1 cellular context compared by ENCODE assay signal in the genomic region with DNA sequence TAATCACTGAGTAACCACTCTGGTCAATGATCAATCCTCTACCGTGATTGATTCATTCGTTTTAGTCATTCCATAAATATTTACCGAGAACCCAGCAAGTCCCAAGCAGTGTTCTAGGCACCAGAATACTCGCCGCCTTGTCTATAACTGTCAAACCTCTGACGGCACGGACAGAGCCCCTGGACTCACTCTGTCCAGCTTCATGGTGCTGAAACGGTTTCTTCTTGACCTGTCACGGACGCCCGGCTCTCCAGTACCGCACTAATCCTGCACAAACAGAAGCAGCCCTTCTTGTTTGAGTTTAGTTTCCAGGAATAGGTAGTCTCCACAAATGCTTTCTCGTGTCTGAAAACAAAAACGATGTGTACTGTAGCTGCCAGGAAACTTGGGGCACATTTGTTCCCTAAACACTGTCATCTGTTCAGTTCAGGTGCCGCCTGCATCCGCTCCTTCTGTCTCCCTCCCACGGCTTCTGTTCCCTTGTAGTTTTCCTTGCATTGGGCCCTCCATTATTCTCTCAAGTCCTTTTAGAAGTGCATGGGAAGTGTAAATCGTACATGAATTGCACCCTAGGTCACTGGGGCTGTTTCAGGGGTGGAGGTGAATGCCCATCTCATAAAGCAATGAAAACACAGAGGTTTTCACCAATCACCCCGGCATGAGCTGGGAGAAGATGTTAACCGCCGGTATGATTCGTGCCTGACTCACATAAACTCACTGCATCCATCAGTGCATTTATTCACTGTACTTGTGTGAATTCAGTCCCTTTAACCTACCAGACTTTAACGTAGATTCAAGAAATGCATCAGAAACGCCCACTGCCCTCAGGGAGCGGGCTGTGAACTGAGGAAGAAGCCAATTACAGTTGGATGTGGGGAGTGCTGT.
TF ChIP-seq lines count a peak whose summit lies in the region.

No MANE protein-coding gene starts in this region.

TF ChIP-seq in HEK293, 187 proteins besides CTCF, POLR2A, EP300 and RAD21:
- TF ChIP-seq, protein P1, sequence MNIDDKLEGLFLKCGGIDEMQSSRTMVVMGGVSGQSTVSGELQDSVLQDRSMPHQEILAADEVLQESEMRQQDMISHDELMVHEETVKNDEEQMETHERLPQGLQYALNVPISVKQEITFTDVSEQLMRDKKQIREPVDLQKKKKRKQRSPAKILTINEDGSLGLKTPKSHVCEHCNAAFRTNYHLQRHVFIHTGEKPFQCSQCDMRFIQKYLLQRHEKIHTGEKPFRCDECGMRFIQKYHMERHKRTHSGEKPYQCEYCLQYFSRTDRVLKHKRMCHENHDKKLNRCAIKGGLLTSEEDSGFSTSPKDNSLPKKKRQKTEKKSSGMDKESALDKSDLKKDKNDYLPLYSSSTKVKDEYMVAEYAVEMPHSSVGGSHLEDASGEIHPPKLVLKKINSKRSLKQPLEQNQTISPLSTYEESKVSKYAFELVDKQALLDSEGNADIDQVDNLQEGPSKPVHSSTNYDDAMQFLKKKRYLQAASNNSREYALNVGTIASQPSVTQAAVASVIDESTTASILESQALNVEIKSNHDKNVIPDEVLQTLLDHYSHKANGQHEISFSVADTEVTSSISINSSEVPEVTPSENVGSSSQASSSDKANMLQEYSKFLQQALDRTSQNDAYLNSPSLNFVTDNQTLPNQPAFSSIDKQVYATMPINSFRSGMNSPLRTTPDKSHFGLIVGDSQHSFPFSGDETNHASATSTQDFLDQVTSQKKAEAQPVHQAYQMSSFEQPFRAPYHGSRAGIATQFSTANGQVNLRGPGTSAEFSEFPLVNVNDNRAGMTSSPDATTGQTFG (tag by site-specific recombination; IDR thresholded peaks at IDR 0.05; ENCODE audit: borderline replicate concordance): no peak
- TF ChIP-seq ZNF184 (tag by site-specific recombination; IDR thresholded peaks at IDR 0.05) (no peak), SCRT1 (tag by site-specific recombination; IDR thresholded peaks at IDR 0.05; ENCODE audit: borderline replicate concordance) (no peak)
- TF ChIP-seq, protein P2, sequence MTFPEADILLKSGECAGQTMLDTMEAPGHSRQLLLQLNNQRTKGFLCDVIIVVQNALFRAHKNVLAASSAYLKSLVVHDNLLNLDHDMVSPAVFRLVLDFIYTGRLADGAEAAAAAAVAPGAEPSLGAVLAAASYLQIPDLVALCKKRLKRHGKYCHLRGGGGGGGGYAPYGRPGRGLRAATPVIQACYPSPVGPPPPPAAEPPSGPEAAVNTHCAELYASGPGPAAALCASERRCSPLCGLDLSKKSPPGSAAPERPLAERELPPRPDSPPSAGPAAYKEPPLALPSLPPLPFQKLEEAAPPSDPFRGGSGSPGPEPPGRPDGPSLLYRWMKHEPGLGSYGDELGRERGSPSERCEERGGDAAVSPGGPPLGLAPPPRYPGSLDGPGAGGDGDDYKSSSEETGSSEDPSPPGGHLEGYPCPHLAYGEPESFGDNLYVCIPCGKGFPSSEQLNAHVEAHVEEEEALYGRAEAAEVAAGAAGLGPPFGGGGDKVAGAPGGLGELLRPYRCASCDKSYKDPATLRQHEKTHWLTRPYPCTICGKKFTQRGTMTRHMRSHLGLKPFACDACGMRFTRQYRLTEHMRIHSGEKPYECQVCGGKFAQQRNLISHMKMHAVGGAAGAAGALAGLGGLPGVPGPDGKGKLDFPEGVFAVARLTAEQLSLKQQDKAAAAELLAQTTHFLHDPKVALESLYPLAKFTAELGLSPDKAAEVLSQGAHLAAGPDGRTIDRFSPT (tag by site-specific recombination; IDR thresholded peaks at IDR 0.05): no peak
- TF ChIP-seq, protein P3, sequence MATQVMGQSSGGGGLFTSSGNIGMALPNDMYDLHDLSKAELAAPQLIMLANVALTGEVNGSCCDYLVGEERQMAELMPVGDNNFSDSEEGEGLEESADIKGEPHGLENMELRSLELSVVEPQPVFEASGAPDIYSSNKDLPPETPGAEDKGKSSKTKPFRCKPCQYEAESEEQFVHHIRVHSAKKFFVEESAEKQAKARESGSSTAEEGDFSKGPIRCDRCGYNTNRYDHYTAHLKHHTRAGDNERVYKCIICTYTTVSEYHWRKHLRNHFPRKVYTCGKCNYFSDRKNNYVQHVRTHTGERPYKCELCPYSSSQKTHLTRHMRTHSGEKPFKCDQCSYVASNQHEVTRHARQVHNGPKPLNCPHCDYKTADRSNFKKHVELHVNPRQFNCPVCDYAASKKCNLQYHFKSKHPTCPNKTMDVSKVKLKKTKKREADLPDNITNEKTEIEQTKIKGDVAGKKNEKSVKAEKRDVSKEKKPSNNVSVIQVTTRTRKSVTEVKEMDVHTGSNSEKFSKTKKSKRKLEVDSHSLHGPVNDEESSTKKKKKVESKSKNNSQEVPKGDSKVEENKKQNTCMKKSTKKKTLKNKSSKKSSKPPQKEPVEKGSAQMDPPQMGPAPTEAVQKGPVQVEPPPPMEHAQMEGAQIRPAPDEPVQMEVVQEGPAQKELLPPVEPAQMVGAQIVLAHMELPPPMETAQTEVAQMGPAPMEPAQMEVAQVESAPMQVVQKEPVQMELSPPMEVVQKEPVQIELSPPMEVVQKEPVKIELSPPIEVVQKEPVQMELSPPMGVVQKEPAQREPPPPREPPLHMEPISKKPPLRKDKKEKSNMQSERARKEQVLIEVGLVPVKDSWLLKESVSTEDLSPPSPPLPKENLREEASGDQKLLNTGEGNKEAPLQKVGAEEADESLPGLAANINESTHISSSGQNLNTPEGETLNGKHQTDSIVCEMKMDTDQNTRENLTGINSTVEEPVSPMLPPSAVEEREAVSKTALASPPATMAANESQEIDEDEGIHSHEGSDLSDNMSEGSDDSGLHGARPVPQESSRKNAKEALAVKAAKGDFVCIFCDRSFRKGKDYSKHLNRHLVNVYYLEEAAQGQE (tag by site-specific recombination; IDR thresholded peaks at IDR 0.05): 0 out of 2 replicates have a peak, but pooled peaks have one; percentile 39
